In the genomic region with DNA sequence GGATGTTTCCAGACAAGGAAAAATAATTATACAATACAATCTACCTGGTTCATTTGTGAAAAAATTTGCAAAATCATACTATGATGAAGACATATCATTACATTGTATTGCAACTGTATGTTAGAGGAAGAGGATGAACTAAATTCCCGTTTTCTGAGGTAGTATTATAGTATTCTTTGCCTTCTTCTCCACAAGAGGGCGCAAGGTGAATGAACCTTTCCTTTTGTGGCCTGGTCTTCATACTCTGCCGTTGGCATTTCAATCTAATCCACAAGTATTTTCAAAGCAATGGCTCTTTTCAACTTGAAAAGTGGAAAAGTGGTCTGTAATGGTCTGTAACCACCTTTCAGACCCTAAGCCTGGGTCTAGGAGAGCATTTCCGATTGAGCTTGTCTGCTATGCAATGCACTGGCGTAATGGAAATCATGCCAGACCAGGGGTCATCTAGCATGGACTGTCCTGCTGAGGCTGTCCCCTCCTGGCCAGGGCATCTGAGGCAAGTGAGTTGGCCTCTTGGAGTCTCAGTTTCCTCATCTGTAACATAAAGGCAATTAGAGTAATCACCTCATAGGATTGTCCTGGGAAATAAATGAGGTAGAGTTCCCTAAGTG, we compare ENCODE assay signal across 8 cellular contexts. TPM values are rescaled to one million over a fixed set of nuclear protein-coding genes. Genes with fewer than 3 reads are reported as not detected.
DNase-seq lines count a peak whose midpoint lies in the region; ATAC-seq and TF ChIP-seq lines count a peak whose summit lies in the region.

No MANE protein-coding gene starts in this region.

- H3K4me1 ChIP-seq in foreskin keratinocyte: peaks cover 8% of the 10 kb centered on the region

- DNase-seq in Caki2 (ENCODE audit: low read depth) (peak; percentile 57), HT1080 (ENCODE audit: low read depth) (peak; percentile 72), NCI-H774 (lab: John Stamatoyannopoulos, UW) (peak; percentile 55), foreskin keratinocyte (peak in 1 of 2 donors; percentile 62), osteocyte (ENCODE audit: extremely low spot score, unreplicated experiment) (no peak), occipital lobe (lab: John Stamatoyannopoulos, UW) (no peak)
- peak; percentile 24 for DNase-seq in activated CD8-positive, alpha-beta memory T cell treated with anti-CD3 and anti-CD28 coated beads, Interleukin-2, amount 50 U/mL, for 4 hours

- H3K4me1 Mint-ChIP-seq in osteocyte (ENCODE audit: unreplicated experiment): peaks cover 25% of the 10 kb centered on the region

- no peaks in the 10 kb centered on the region for H3K27me3 Mint-ChIP-seq in osteocyte (ENCODE audit: unreplicated experiment)

- H3K36me3 Mint-ChIP-seq in osteocyte (ENCODE audit: unreplicated experiment): no peaks in the 10 kb centered on the region

- in situ Hi-C loops in Caki2 (cut with HindIII; ENCODE audit: low pct_unique_long_range_greater_than_20kb, low sequenced_read_pairs): no loop called here

- no peak overlapping the region for H3K4me3 Mint-ChIP-seq in osteocyte (ENCODE audit: unreplicated experiment)

- H3K27me3 ChIP-seq in foreskin keratinocyte: no peaks in the 10 kb centered on the region

- H3K27ac ChIP-seq in foreskin keratinocyte: no peak overlapping the region

- H3K27ac Mint-ChIP-seq in osteocyte (ENCODE audit: unreplicated experiment): peak overlapping the region; percentile 29

- ATAC-seq in GM19351 (IDR thresholded peaks at IDR 0.05; ENCODE audit: unreplicated experiment) (peak; percentile 55), foreskin keratinocyte (peak; percentile 53)

- TF ChIP-seq CTCF in foreskin keratinocyte (conservative IDR thresholded peaks at IDR 0.05) (peak; percentile 91), osteocyte (IDR thresholded peaks at IDR 0.05) (peak; percentile 88)

- H3K9me3 Mint-ChIP-seq in osteocyte (ENCODE audit: unreplicated experiment): peaks cover 4% of the 10 kb centered on the region

RNA-seq across cellular contexts. Expression of a gene that starts 30.8 kb away (rescaled TPM):
- 1.3 and 2.7 TPM in 2 replicates for total RNA-seq in Caki2 (2014; rRNA removed; shearing (Covaris generic); ENCODE audit: low replicate concordance)
- not detected in 2 replicates for total RNA-seq in HT1080 (2014; rRNA removed; shearing (Covaris generic))
- polyA plus RNA-seq in HT1080 (2015; cell fraction: cytosol; rRNA removed): 0.23 and 0.34 TPM in 2 replicates
- polyA plus RNA-seq in HT1080 (2015; cell fraction: nucleus; rRNA removed): 0.27 TPM in 1 of 2 replicates, not detected in the other
- total RNA-seq in foreskin keratinocyte (0.42 and 0.44 TPM in 2 replicates), osteocyte (1.9 and 2.2 TPM in 2 replicates), occipital lobe (5.0 TPM)
- 0.36 and 0.38 TPM in 2 replicates for polyA plus RNA-seq in foreskin keratinocyte

Comparison
In these comparisons a context has a peak if more than half of its experiments do, and no peak if none do; other contexts are left out.
1. DNase-seq: peak in Caki2 (single experiment), HT1080 (single experiment), NCI-H774 (single experiment) and activated CD8-positive, alpha-beta memory T cell treated with anti-CD3 and anti-CD28 coated beads, Interleukin-2, amount 50 U/mL, for 4 hours (single experiment); none in osteocyte (single experiment) and occipital lobe (single experiment).